8 cellular contexts compared by ENCODE assay signal in genomic region chr1:156766288-156767100, GRCh38. TPM values are rescaled to one million over a fixed set of nuclear protein-coding genes. Genes with fewer than 3 reads are reported as not detected.
DNase-seq lines count a peak whose midpoint lies in the region; ATAC-seq and TF ChIP-seq lines count a peak whose summit lies in the region.

No MANE protein-coding gene starts in this region.

- no peaks in the 10 kb centered on the region for H3K9me3 Mint-ChIP-seq in activated CD4-positive, alpha-beta T cell treated with anti-CD3 and anti-CD28 coated beads, Interleukin-2, amount 10 ng/mL, durations not matched to agents 24 days and 14 days
- no peaks in the 10 kb centered on the region for H3K9me3 Mint-ChIP-seq in activated CD4-positive, alpha-beta T cell treated with anti-CD3 and anti-CD28 coated beads, Interleukin-2, amount 10 ng/mL, durations not matched to agents 7 days and 5 days
- H3K9me3 Mint-ChIP-seq in stimulated activated memory B cell treated with anti-CD40 and anti-IgM and Interleukin-4, amounts not matched to agents 10 μg/mL and 1 μg/mL and 100 μg/mL, for 72 hours, result no peaks in the 10 kb centered on the region

- peak overlapping the region; percentile 74 for H3K4me2 ChIP-seq in hepatocyte

- H3K9me2 ChIP-seq in hepatocyte (replicated peaks; ENCODE audit: insufficient read depth), result no peaks in the 10 kb centered on the region

- no peaks in the 10 kb centered on the region for H3K27me3 ChIP-seq in hepatocyte

- H3K4me3 ChIP-seq in hepatocyte, result peak overlapping the region; percentile 17

- POLR2A ChIA-PET in activated CD4-positive, alpha-beta T cell treated with anti-CD3 and anti-CD28 coated beads, Interleukin-2, amount 10 ng/mL, durations not matched to agents 7 days and 5 days (lab: Charles Lee), result interaction anchor here (0.6 to 1.0 kb wide), 3 partner anchors 25 to 38 kb away, joined by 4 read pairs; partner anchors contain the start of genes ISG20L2, METTL25B and MRPL24

- peaks cover 47% of the 10 kb centered on the region for H3K79me2 ChIP-seq in hepatocyte

- intact Hi-C loops in activated CD4-positive, alpha-beta T cell treated with anti-CD3 and anti-CD28 coated beads, Interleukin-2, amount 10 ng/mL, durations not matched to agents 24 days and 14 days (cut with micrococcal nuclease), result loop anchor here (1.0 to 2.0 kb wide), 5 partner anchors 15 to 261 kb away; partner anchors contain the start of genes HDGF, ISG20L2, METTL25B and MRPL24

- peaks cover 30% of the 10 kb centered on the region for H3K4me1 Mint-ChIP-seq in activated CD4-positive, alpha-beta T cell treated with anti-CD3 and anti-CD28 coated beads, Interleukin-2, amount 10 ng/mL, durations not matched to agents 24 days and 14 days
- peaks cover 38% of the 10 kb centered on the region for H3K4me1 Mint-ChIP-seq in activated CD4-positive, alpha-beta T cell treated with anti-CD3 and anti-CD28 coated beads, Interleukin-2, amount 10 ng/mL, durations not matched to agents 7 days and 5 days
- H3K4me1 Mint-ChIP-seq in stimulated activated memory B cell treated with anti-CD40 and anti-IgM and Interleukin-4, amounts not matched to agents 10 μg/mL and 1 μg/mL and 100 μg/mL, for 72 hours, result peaks cover 41% of the 10 kb centered on the region

- H3K4me3 Mint-ChIP-seq in activated CD4-positive, alpha-beta T cell treated with anti-CD3 and anti-CD28 coated beads, Interleukin-2, amount 10 ng/mL, durations not matched to agents 24 days and 14 days, result no peak overlapping the region
- no peak overlapping the region for H3K4me3 Mint-ChIP-seq in activated CD4-positive, alpha-beta T cell treated with anti-CD3 and anti-CD28 coated beads, Interleukin-2, amount 10 ng/mL, durations not matched to agents 7 days and 5 days
- no peak overlapping the region for H3K4me3 Mint-ChIP-seq in stimulated activated memory B cell treated with anti-CD40 and anti-IgM and Interleukin-4, amounts not matched to agents 10 μg/mL and 1 μg/mL and 100 μg/mL, for 72 hours

- peaks cover 20% of the 10 kb centered on the region for H3K4me1 ChIP-seq in hepatocyte (ENCODE audit: insufficient read depth)

- no peaks in the 10 kb centered on the region for H3K9me3 ChIP-seq in hepatocyte (ENCODE audit: low read depth)

- no peak for TF ChIP-seq CTCF in hepatocyte (IDR thresholded peaks at IDR 0.05; ENCODE audit: poor library complexity)

- CTCF ChIA-PET in activated CD4-positive, alpha-beta T cell treated with anti-CD3 and anti-CD28 coated beads, Interleukin-2, amount 10 ng/mL, durations not matched to agents 7 days and 5 days (lab: Charles Lee), result interaction anchor here (0.8 to 4.6 kb wide), 13 partner anchors 11 to 126 kb away, joined by 3 to 31 read pairs (median 5); partner anchors contain the start of genes HDGF, ISG20L2, METTL25B and MRPL24

- ATAC-seq in HG03039 (IDR thresholded peaks at IDR 0.05; ENCODE audit: unreplicated experiment), result peak; percentile 6
- ATAC-seq in stimulated activated memory B cell treated with anti-CD40 and anti-IgM and Interleukin-4, amounts not matched to agents 10 μg/mL and 1 μg/mL and 100 μg/mL, for 72 hours, result peak; percentile 2
- ATAC-seq in HG03469 (IDR thresholded peaks at IDR 0.05; ENCODE audit: unreplicated experiment), result no peak

- WGBS in hepatocyte (ENCODE audit: low lambda C conversion rate, missing lambda C conversion rate), result 22% methylated on average over 14 of the region's 14 CpGs

- no peaks in the 10 kb centered on the region for H3K36me3 ChIP-seq in hepatocyte (replicated peaks; ENCODE audit: insufficient read depth, low read depth)

- DNase-seq in activated CD4-positive, alpha-beta T cell treated with anti-CD3 and anti-CD28 coated beads, Interleukin-2, amount 10 ng/mL, durations not matched to agents 24 days and 14 days, result peak; percentile 67
- no peak for DNase-seq in activated CD4-positive, alpha-beta T cell treated with anti-CD3 and anti-CD28 coated beads, Interleukin-2, amount 10 ng/mL, durations not matched to agents 7 days and 5 days
- peak; percentile 9 for DNase-seq in T-helper 22 cell (ENCODE audit: low read depth)
- peak; percentile 41 for DNase-seq in hepatocyte (ENCODE audit: low spot score)
- no peak for DNase-seq in NCI-H345 treated with DMSO at 0.1 percent for 48 hours (lab: John Stamatoyannopoulos, UW; ENCODE audit: unreplicated experiment)

- peak overlapping the region; percentile 79 for H3K27ac Mint-ChIP-seq in activated CD4-positive, alpha-beta T cell treated with anti-CD3 and anti-CD28 coated beads, Interleukin-2, amount 10 ng/mL, durations not matched to agents 24 days and 14 days
- H3K27ac Mint-ChIP-seq in activated CD4-positive, alpha-beta T cell treated with anti-CD3 and anti-CD28 coated beads, Interleukin-2, amount 10 ng/mL, durations not matched to agents 7 days and 5 days, result no peak overlapping the region
- H3K27ac Mint-ChIP-seq in stimulated activated memory B cell treated with anti-CD40 and anti-IgM and Interleukin-4, amounts not matched to agents 10 μg/mL and 1 μg/mL and 100 μg/mL, for 72 hours, result no peak overlapping the region

- H4K20me1 ChIP-seq in hepatocyte (ENCODE audit: insufficient read depth, poor library complexity, severe bottlenecking), result peaks cover 19% of the 10 kb centered on the region

- peak overlapping the region; percentile 82 for H3K27ac ChIP-seq in hepatocyte

- no peaks in the 10 kb centered on the region for H3K27me3 Mint-ChIP-seq in activated CD4-positive, alpha-beta T cell treated with anti-CD3 and anti-CD28 coated beads, Interleukin-2, amount 10 ng/mL, durations not matched to agents 24 days and 14 days
- no peaks in the 10 kb centered on the region for H3K27me3 Mint-ChIP-seq in activated CD4-positive, alpha-beta T cell treated with anti-CD3 and anti-CD28 coated beads, Interleukin-2, amount 10 ng/mL, durations not matched to agents 7 days and 5 days
- no peaks in the 10 kb centered on the region for H3K27me3 Mint-ChIP-seq in stimulated activated memory B cell treated with anti-CD40 and anti-IgM and Interleukin-4, amounts not matched to agents 10 μg/mL and 1 μg/mL and 100 μg/mL, for 72 hours

- peak overlapping the region; percentile 46 for H2AFZ ChIP-seq in hepatocyte

- H3K36me3 Mint-ChIP-seq in activated CD4-positive, alpha-beta T cell treated with anti-CD3 and anti-CD28 coated beads, Interleukin-2, amount 10 ng/mL, durations not matched to agents 24 days and 14 days (ENCODE audit: low read depth), result peaks cover 25% of the 10 kb centered on the region
- peaks cover 23% of the 10 kb centered on the region for H3K36me3 Mint-ChIP-seq in activated CD4-positive, alpha-beta T cell treated with anti-CD3 and anti-CD28 coated beads, Interleukin-2, amount 10 ng/mL, durations not matched to agents 7 days and 5 days (ENCODE audit: low read depth)
- peaks cover 12% of the 10 kb centered on the region for H3K36me3 Mint-ChIP-seq in stimulated activated memory B cell treated with anti-CD40 and anti-IgM and Interleukin-4, amounts not matched to agents 10 μg/mL and 1 μg/mL and 100 μg/mL, for 72 hours

RNA-seq across cellular contexts. Expression of gene PRCC, which starts 0.8 kb away (rescaled TPM):
- total RNA-seq in activated CD4-positive, alpha-beta T cell treated with anti-CD3 and anti-CD28 coated beads, Interleukin-2, amount 10 ng/mL, durations not matched to agents 24 days and 14 days, result 106 and 120 TPM in 2 replicates
- 10 to 100 TPM; 70.6 to 87.7 TPM for total RNA-seq in activated CD4-positive, alpha-beta T cell treated with anti-CD3 and anti-CD28 coated beads, Interleukin-2, amount 10 ng/mL, durations not matched to agents 7 days and 5 days
- total RNA-seq in hepatocyte, result 35.9 and 45.0 TPM in 2 replicates
- polyA plus RNA-seq in hepatocyte, result 85.2 and 108 TPM in 2 replicates

RNA-seq across cellular contexts. Expression of gene HDGF, which starts 15.0 kb away (rescaled TPM):
- 360 and 367 TPM in 2 replicates for total RNA-seq in activated CD4-positive, alpha-beta T cell treated with anti-CD3 and anti-CD28 coated beads, Interleukin-2, amount 10 ng/mL, durations not matched to agents 24 days and 14 days
- total RNA-seq in activated CD4-positive, alpha-beta T cell treated with anti-CD3 and anti-CD28 coated beads, Interleukin-2, amount 10 ng/mL, durations not matched to agents 7 days and 5 days, result 100 to 1,000 TPM; 288 to 301 TPM
- 160 and 192 TPM in 2 replicates for total RNA-seq in hepatocyte
- 153 and 166 TPM in 2 replicates for polyA plus RNA-seq in hepatocyte

RNA-seq across cellular contexts. Expression of gene MRPL24, which starts 25.6 kb away (rescaled TPM):
- total RNA-seq in activated CD4-positive, alpha-beta T cell treated with anti-CD3 and anti-CD28 coated beads, Interleukin-2, amount 10 ng/mL, durations not matched to agents 24 days and 14 days, result 134 and 135 TPM in 2 replicates
- 10 to 100 TPM; 50.4 to 54.7 TPM for total RNA-seq in activated CD4-positive, alpha-beta T cell treated with anti-CD3 and anti-CD28 coated beads, Interleukin-2, amount 10 ng/mL, durations not matched to agents 7 days and 5 days
- total RNA-seq in hepatocyte, result 40.4 and 44.9 TPM in 2 replicates
- polyA plus RNA-seq in hepatocyte, result 61.9 and 64.1 TPM in 2 replicates

RNA-seq across cellular contexts. Expression of gene ISG20L2, which starts 37.9 kb away (rescaled TPM):
- 75.4 and 83.1 TPM in 2 replicates for total RNA-seq in activated CD4-positive, alpha-beta T cell treated with anti-CD3 and anti-CD28 coated beads, Interleukin-2, amount 10 ng/mL, durations not matched to agents 24 days and 14 days
- 10 to 100 TPM; 47.0 to 58.0 TPM for total RNA-seq in activated CD4-positive, alpha-beta T cell treated with anti-CD3 and anti-CD28 coated beads, Interleukin-2, amount 10 ng/mL, durations not matched to agents 7 days and 5 days
- total RNA-seq in hepatocyte, result 22.4 and 27.5 TPM in 2 replicates
- polyA plus RNA-seq in hepatocyte, result 13.5 and 16.4 TPM in 2 replicates

RNA-seq across cellular contexts. Expression of gene METTL25B, which starts 38.2 kb away (rescaled TPM):
- 35.9 and 40.5 TPM in 2 replicates for total RNA-seq in activated CD4-positive, alpha-beta T cell treated with anti-CD3 and anti-CD28 coated beads, Interleukin-2, amount 10 ng/mL, durations not matched to agents 24 days and 14 days
- total RNA-seq in activated CD4-positive, alpha-beta T cell treated with anti-CD3 and anti-CD28 coated beads, Interleukin-2, amount 10 ng/mL, durations not matched to agents 7 days and 5 days, result 10 to 100 TPM; 26.2 to 29.7 TPM
- total RNA-seq in hepatocyte, result 20.6 and 21.8 TPM in 2 replicates
- 22.6 and 24.7 TPM in 2 replicates for polyA plus RNA-seq in hepatocyte

Comparison
In these comparisons a context has a peak if more than half of its experiments do, and no peak if none do; other contexts are left out.
1. DNase-seq: peak in activated CD4-positive, alpha-beta T cell treated with anti-CD3 and anti-CD28 coated beads, Interleukin-2, amount 10 ng/mL, durations not matched to agents 24 days and 14 days (single experiment), T-helper 22 cell (single experiment) and hepatocyte (single experiment); none in activated CD4-positive, alpha-beta T cell treated with anti-CD3 and anti-CD28 coated beads, Interleukin-2, amount 10 ng/mL, durations not matched to agents 7 days and 5 days (single experiment) and NCI-H345 treated with DMSO at 0.1 percent for 48 hours (single experiment).